Comparison of ENCODE assay signal across 8 cellular contexts in the genomic region with DNA sequence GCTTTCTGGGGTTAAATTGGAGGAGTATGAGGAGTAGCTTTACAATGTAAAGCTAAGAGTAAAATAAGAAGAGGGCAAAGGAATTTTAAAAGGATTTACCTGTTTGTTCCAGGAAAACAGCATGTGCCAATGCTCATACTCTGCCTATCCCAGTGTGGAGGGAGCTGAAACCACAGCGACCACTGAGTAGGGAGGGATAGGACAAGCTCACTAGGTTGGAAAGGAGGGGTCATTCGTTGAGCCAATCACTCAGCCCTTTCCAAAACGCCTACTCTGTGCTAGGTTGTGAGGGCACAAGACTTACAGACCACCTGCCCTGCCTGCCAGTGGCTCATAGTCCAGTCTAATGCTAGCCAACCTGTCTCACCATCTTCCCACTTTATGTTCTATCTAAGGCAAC. TPM values are rescaled to one million over a fixed set of nuclear protein-coding genes. Genes with fewer than 3 reads are reported as not detected.
DNase-seq lines count a peak whose midpoint lies in the region; ATAC-seq and TF ChIP-seq lines count a peak whose summit lies in the region.

No MANE protein-coding gene starts in this region.

- no CpG with 5 or more reads among the region's 3 CpGs for WGBS in H9 (ENCODE audit: extremely low coverage, insufficient read length, low lambda C conversion rate)

- POLR2A ChIA-PET in Panc1 (lab: Charles Lee), result interaction anchor here (0.5 kb wide), 1 partner anchor 16 kb away, joined by 8 read pairs; no protein-coding TSS in a partner anchor

- CTCF ChIA-PET in Panc1 (lab: Charles Lee), result interaction anchor here (0.7 kb wide), 1 partner anchor 10 kb away, joined by 3 read pairs; no protein-coding TSS in a partner anchor

- H3K4me1 ChIP-seq in H9 (ENCODE audit: insufficient read depth, low read length), result peaks cover 4% of the 10 kb centered on the region; the same call in 1 of the 2 replicates
- H3K4me1 ChIP-seq in Panc1 (ENCODE audit: control insufficient read depth, insufficient read depth, low read length), result peaks cover 7% of the 10 kb centered on the region; the same call in 1 of the 2 replicates

- H3K23ac ChIP-seq in H9 (ENCODE audit: insufficient read length, low read depth, low read length), result no peak overlapping the region

- H4K20me1 ChIP-seq in H9 (ENCODE audit: control insufficient read depth, insufficient read depth, insufficient read length), result no peaks in the 10 kb centered on the region

- intact Hi-C loops in Panc1 (cut with micrococcal nuclease; ENCODE audit: unreplicated experiment), result no loop called here

- peak overlapping the region; percentile 79 for H3K4me2 ChIP-seq in H9 (ENCODE audit: insufficient read depth, insufficient read length, low read length)

- H3K14ac ChIP-seq in H9 (ENCODE audit: insufficient read depth, low read length), result no peak overlapping the region

- H2AK5ac ChIP-seq in H9 (ENCODE audit: insufficient read length, low read length), result no peak overlapping the region

- H3K27me3 Mint-ChIP-seq in H9 (ENCODE audit: low read depth), result no peaks in the 10 kb centered on the region

- H3K9me3 ChIP-seq in H9 (ENCODE audit: control insufficient read depth, low read depth, low read length) (no peaks in the 10 kb centered on the region), Panc1 (ENCODE audit: control insufficient read depth, insufficient read depth, low read depth, low read length) (no peaks in the 10 kb centered on the region)

- no peak overlapping the region for H3T11ph ChIP-seq in H9 (ENCODE audit: low read length)

- H3K27ac Mint-ChIP-seq in H9, result peak overlapping the region; percentile 97 to 100 (median 98); a peak in 5 of 7 replicates

- H3K4me3 ChIP-seq in Panc1 (ENCODE audit: low read depth in 2 of 2, low read length in 2 of 2) (peak overlapping the region; percentile 90 to 93), epithelial cell of proximal tubule (ENCODE audit: low read depth, low read length) (peak overlapping the region; percentile 94), skeletal muscle cell (ENCODE audit: low read depth, low read length) (peak overlapping the region; percentile 96)

- peak overlapping the region; percentile 97 to 99 for H3K4me3 Mint-ChIP-seq in H9

- no peak overlapping the region for H4K91ac ChIP-seq in H9 (ENCODE audit: insufficient read length, low read depth, low read length)

- H3K23me2 ChIP-seq in H9 (ENCODE audit: insufficient read length, low read depth, low read length, poor library complexity, severe bottlenecking), result peaks cover 14% of the 10 kb centered on the region

- H2AFZ ChIP-seq in H9 (ENCODE audit: low read length), result no peak overlapping the region

- H2BK12ac ChIP-seq in H9 (ENCODE audit: insufficient read length, low read depth, low read length), result no peak overlapping the region

- H3K27me3 ChIP-seq in H9 (ENCODE audit: insufficient read depth, low read length) (no peaks in the 10 kb centered on the region; the same call in 1 of the 2 replicates), Panc1 (ENCODE audit: control insufficient read depth, insufficient read depth, low read length) (no peaks in the 10 kb centered on the region)

- H3K27ac ChIP-seq in H9 (ENCODE audit: insufficient read length, low read depth, low read length) (no peak overlapping the region), Panc1 (ENCODE audit: low read length) (peak overlapping the region; percentile 94)

- BruUV-seq in Panc1 (replicated peaks; lab: Mats Ljungman, UMichigan), result no TSS peak

- peak overlapping the region; percentile 66 for H3K9ac ChIP-seq in H9 (ENCODE audit: extremely low read depth, insufficient read length, low read length)

- TF ChIP-seq CTCF in H9 (conservative IDR thresholded peaks at IDR 0.05) (no peak), Panc1 (IDR thresholded peaks at IDR 0.05) (no peak), epithelial cell of proximal tubule (conservative IDR thresholded peaks at IDR 0.05; ENCODE audit: low read depth, low read length) (no peak)

- H2BK5ac ChIP-seq in H9 (ENCODE audit: insufficient read length, low read length), result no peak overlapping the region

- no peak overlapping the region for H3K56ac ChIP-seq in H9 (ENCODE audit: insufficient read length, low read depth, low read length)

- no peak overlapping the region for H4K5ac ChIP-seq in H9 (ENCODE audit: insufficient read length, low read depth, low read length)

- no peaks in the 10 kb centered on the region for H3K9me3 Mint-ChIP-seq in H9

- no peak overlapping the region for H2BK20ac ChIP-seq in H9 (ENCODE audit: low read depth, low read length, poor library complexity, severe bottlenecking)

- in situ Hi-C loops in Panc1 (cut with HindIII; ENCODE audit: low pct_unique_long_range_greater_than_20kb, low sequenced_read_pairs), result no loop called here

- no peak for ATAC-seq in Panc1
- ATAC-seq in GM18868 (IDR thresholded peaks at IDR 0.05; ENCODE audit: unreplicated experiment), result no peak
- no peak for ATAC-seq in HG03565 (IDR thresholded peaks at IDR 0.05; ENCODE audit: unreplicated experiment)
- ATAC-seq in GM21717 (IDR thresholded peaks at IDR 0.05; ENCODE audit: unreplicated experiment), result no peak

- peaks cover 9 to 33% (median 25%) of the 10 kb centered on the region in 3 experiments for H3K36me3 Mint-ChIP-seq in H9 (ENCODE audit: insufficient read depth in 1 of 3, low read depth in 3 of 3)

- H3K79me1 ChIP-seq in H9 (ENCODE audit: insufficient read depth, low read depth, low read length, poor library complexity, severe bottlenecking), result no peaks in the 10 kb centered on the region

- DNase-seq in H9 (peak; percentile 80), Panc1 (ENCODE audit: low read depth, low spot score) (no peak), epithelial cell of proximal tubule (ENCODE audit: low read depth) (no peak), skeletal muscle cell (ENCODE audit: low read depth) (no peak), NCI-H526 (lab: John Stamatoyannopoulos, UW) (no peak)

- peaks cover 20% of the 10 kb centered on the region; the same call in 1 of the 2 replicates for H3K79me2 ChIP-seq in H9 (ENCODE audit: insufficient read depth, low read length)

- H3K18ac ChIP-seq in H9 (ENCODE audit: insufficient read length, low read depth, low read length), result no peak overlapping the region

- H3K36me3 ChIP-seq in Panc1 (ENCODE audit: control insufficient read depth, insufficient read depth, low read length), result peaks cover 8% of the 10 kb centered on the region; the same call in 1 of the 2 replicates

- no peak overlapping the region for H3K4ac ChIP-seq in H9 (ENCODE audit: low read depth, low read length)

- no peak overlapping the region for H2BK120ac ChIP-seq in H9 (ENCODE audit: low read depth, low read length, poor library complexity, severe bottlenecking)

- no peak overlapping the region for H2BK15ac ChIP-seq in H9 (ENCODE audit: low read depth, low read length)

- H3K4me1 Mint-ChIP-seq in H9, result peaks cover 37 to 45% of the 10 kb centered on the region in 2 experiments

- no peak overlapping the region for H4K8ac ChIP-seq in H9 (replicated peaks; ENCODE audit: insufficient read length, low read depth, low read length)

RNA-seq across cellular contexts. Expression of a gene that starts 1.1 kb away (rescaled TPM):
- total RNA-seq in H9 (2021) (135 and 141 TPM in 2 replicates), Panc1 (2021; ENCODE audit: unreplicated experiment) (72.0 TPM), epithelial cell of proximal tubule (57.6 and 66.8 TPM in 2 replicates)
- 76.8 TPM for polyA plus RNA-seq in Panc1 (2012; ENCODE audit: insufficient read length)

RNA-seq across cellular contexts. Expression of a gene that starts 1.6 kb away (rescaled TPM):
- total RNA-seq in H9 (2021), result 36.6 and 37.1 TPM in 2 replicates
- 22.4 TPM for total RNA-seq in Panc1 (2021; ENCODE audit: unreplicated experiment)
- polyA plus RNA-seq in Panc1 (2012; ENCODE audit: insufficient read length), result 31.7 TPM
- total RNA-seq in epithelial cell of proximal tubule, result 37.7 and 53.3 TPM in 2 replicates

RNA-seq across cellular contexts. Expression of a gene that starts 32.1 kb away (rescaled TPM):
- 1.0 and 1.2 TPM in 2 replicates for total RNA-seq in H9 (2021)
- 0.74 TPM for total RNA-seq in Panc1 (2021; ENCODE audit: unreplicated experiment)
- polyA plus RNA-seq in Panc1 (2012; ENCODE audit: insufficient read length), result 0.59 TPM
- 0.07 and 0.98 TPM in 2 replicates for total RNA-seq in epithelial cell of proximal tubule

RNA-seq across cellular contexts. Expression of a gene that starts 51.7 kb away (rescaled TPM):
- total RNA-seq in H9 (2021) (78.5 and 79.7 TPM in 2 replicates), Panc1 (2021; ENCODE audit: unreplicated experiment) (79.9 TPM), epithelial cell of proximal tubule (69.8 and 75.9 TPM in 2 replicates)
- polyA plus RNA-seq in Panc1 (2012; ENCODE audit: insufficient read length), result 103 TPM
